ENCODE assay signal across 1 cellular context in genomic region chr5:56350595-56351170, GRCh38.
TF ChIP-seq lines count a peak whose summit lies in the region.

No MANE protein-coding gene starts in this region.

TF ChIP-seq in GM23338, 12 proteins besides CTCF, POLR2A, EP300 and RAD21 (continued from another document):
- TF ChIP-seq, protein P1, sequence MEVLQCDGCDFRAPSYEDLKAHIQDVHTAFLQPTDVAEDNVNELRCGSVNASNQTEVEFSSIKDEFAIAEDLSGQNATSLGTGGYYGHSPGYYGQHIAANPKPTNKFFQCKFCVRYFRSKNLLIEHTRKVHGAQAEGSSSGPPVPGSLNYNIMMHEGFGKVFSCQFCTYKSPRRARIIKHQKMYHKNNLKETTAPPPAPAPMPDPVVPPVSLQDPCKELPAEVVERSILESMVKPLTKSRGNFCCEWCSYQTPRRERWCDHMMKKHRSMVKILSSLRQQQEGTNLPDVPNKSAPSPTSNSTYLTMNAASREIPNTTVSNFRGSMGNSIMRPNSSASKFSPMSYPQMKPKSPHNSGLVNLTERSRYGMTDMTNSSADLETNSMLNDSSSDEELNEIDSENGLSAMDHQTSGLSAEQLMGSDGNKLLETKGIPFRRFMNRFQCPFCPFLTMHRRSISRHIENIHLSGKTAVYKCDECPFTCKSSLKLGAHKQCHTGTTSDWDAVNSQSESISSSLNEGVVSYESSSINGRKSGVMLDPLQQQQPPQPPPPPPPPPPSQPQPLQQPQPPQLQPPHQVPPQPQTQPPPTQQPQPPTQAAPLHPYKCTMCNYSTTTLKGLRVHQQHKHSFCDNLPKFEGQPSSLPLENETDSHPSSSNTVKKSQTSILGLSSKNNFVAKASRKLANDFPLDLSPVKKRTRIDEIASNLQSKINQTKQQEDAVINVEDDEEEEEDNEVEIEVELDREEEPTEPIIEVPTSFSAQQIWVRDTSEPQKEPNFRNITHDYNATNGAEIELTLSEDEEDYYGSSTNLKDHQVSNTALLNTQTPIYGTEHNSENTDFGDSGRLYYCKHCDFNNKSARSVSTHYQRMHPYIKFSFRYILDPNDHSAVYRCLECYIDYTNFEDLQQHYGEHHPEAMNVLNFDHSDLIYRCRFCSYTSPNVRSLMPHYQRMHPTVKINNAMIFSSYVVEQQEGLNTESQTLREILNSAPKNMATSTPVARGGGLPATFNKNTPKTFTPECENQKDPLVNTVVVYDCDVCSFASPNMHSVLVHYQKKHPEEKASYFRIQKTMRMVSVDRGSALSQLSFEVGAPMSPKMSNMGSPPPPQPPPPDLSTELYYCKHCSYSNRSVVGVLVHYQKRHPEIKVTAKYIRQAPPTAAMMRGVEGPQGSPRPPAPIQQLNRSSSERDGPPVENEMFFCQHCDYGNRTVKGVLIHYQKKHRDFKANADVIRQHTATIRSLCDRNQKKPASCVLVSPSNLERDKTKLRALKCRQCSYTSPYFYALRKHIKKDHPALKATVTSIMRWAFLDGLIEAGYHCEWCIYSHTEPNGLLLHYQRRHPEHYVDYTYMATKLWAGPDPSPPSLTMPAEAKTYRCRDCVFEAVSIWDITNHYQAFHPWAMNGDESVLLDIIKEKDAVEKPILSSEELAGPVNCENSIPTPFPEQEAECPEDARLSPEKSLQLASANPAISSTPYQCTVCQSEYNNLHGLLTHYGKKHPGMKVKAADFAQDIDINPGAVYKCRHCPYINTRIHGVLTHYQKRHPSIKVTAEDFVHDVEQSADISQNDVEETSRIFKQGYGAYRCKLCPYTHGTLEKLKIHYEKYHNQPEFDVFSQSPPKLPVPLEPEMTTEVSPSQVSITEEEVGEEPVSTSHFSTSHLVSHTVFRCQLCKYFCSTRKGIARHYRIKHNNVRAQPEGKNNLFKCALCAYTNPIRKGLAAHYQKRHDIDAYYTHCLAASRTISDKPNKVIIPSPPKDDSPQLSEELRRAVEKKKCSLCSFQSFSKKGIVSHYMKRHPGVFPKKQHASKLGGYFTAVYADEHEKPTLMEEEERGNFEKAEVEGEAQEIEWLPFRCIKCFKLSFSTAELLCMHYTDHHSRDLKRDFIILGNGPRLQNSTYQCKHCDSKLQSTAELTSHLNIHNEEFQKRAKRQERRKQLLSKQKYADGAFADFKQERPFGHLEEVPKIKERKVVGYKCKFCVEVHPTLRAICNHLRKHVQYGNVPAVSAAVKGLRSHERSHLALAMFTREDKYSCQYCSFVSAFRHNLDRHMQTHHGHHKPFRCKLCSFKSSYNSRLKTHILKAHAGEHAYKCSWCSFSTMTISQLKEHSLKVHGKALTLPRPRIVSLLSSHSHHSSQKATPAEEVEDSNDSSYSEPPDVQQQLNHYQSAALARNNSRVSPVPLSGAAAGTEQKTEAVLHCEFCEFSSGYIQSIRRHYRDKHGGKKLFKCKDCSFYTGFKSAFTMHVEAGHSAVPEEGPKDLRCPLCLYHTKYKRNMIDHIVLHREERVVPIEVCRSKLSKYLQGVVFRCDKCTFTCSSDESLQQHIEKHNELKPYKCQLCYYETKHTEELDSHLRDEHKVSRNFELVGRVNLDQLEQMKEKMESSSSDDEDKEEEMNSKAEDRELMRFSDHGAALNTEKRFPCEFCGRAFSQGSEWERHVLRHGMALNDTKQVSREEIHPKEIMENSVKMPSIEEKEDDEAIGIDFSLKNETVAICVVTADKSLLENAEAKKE (CRISPR knock-in tag; IDR thresholded peaks at IDR 0.05), result no peak
- TF ChIP-seq ZNF331 (CRISPR knock-in tag; IDR thresholded peaks at IDR 0.05; ENCODE audit: low read depth), result no peak
- no peak for TF ChIP-seq POLR2AphosphoS5 (IDR thresholded peaks at IDR 0.05; ENCODE audit: low read depth)
TF ChIP-seq in GM23338: peak in this region for 0.
